In the genomic region with DNA sequence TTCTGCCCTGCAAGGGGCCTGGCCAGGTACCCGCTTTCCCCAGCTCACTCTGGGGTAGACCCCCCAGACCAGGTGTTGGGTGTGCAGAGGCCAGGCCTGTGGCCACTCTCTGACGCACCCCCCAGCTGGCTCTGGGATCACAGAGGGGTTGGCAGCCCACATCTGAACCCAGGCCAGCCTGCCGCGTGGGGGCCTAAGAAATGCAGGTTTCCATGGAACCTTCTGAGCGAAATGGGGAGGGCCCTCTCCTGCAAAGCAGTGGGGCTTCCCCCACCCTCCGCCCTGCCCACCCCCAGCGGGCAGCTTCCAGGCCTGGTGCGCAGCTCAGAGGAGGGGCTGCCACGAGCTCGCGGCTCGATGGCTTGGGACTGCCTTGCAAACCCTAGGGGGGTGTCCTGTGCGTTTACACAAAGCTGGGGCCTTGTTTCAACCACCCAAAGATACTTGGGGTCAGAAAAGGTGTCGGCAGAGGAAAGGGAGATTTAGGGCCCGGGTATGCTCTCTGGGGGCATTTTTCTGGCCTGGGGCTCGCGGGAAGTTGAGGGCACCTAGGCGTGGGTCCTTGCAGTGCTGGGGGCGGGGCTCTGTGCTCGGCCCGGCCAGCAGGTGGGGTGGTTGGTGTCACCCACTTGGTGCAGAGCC, we compare ENCODE assay signal across 8 cellular contexts. TPM values are rescaled to one million over a fixed set of nuclear protein-coding genes. Genes with fewer than 3 reads are reported as not detected.
DNase-seq lines count a peak whose midpoint lies in the region; ATAC-seq and TF ChIP-seq lines count a peak whose summit lies in the region.
"Not testable (repeated sequence)": the region's sequence is repeated elsewhere in the genome, so short reads cannot be mapped to it uniquely, and the experiment has no call there.

No MANE protein-coding gene starts in this region.

- H3K4me1 ChIP-seq in CD4-positive, CD25-positive, alpha-beta regulatory T cell (ENCODE audit: control insufficient read depth, insufficient read depth, low read length, poor library complexity, severe bottlenecking) = peaks cover 54% of the 10 kb centered on the region
- H3K4me1 ChIP-seq in SK-N-SH (ENCODE audit: control insufficient read depth in 1 of 2, insufficient read depth in 2 of 2, low read depth in 1 of 2, low read length in 1 of 2) (peaks cover 24 to 29% of the 10 kb centered on the region in 2 experiments; a peak in 2 of 4 replicates), hepatocyte (ENCODE audit: insufficient read depth) (peaks cover 37% of the 10 kb centered on the region), neural progenitor cell (peaks cover 23% of the 10 kb centered on the region)

- H3K4me1 Mint-ChIP-seq in CD4-positive, CD25-positive, alpha-beta regulatory T cell = peaks cover 0 to 28% (median 2%) of the 10 kb centered on the region in 4 donors
- H3K4me1 Mint-ChIP-seq in IgD-negative memory B cell = not testable (repeated sequence)
- H3K4me1 Mint-ChIP-seq in activated T-cell treated with anti-CD3 and anti-CD28 coated beads, Interleukin-2, amount 50 U/mL, for 72 hours (ENCODE audit: low read depth) = peaks cover 29% of the 10 kb centered on the region
- H3K4me1 Mint-ChIP-seq in chondrocyte (ENCODE audit: low read depth) (peaks cover 41% of the 10 kb centered on the region), neural progenitor cell (peaks cover 23% of the 10 kb centered on the region)
- H3K4me1 Mint-ChIP-seq in stimulated activated naive CD8-positive, alpha-beta T cell treated with anti-CD3 and anti-CD28 coated beads, Interleukin-15, amount 100 ng/mL, for 72 hours = peaks cover 50% of the 10 kb centered on the region

- peak overlapping the region in 1 of 3 donors; percentile 56 for H3K27ac Mint-ChIP-seq in CD4-positive, CD25-positive, alpha-beta regulatory T cell
- H3K27ac Mint-ChIP-seq in IgD-negative memory B cell (peak overlapping the region; percentile 81 to 94 (median 85)), chondrocyte (ENCODE audit: unreplicated experiment) (peak overlapping the region; percentile 36)
- H3K27ac Mint-ChIP-seq in activated T-cell treated with anti-CD3 and anti-CD28 coated beads, Interleukin-2, amount 50 U/mL, for 72 hours; neural progenitor cell; stimulated activated naive CD8-positive, alpha-beta T cell treated with anti-CD3 and anti-CD28 coated beads, Interleukin-15, amount 100 ng/mL, for 72 hours: not testable (repeated sequence)

- not testable (repeated sequence) for H3K36me3 ChIP-seq in CD4-positive, CD25-positive, alpha-beta regulatory T cell (ENCODE audit: control insufficient read depth, insufficient read depth, low read length); hepatocyte (replicated peaks; ENCODE audit: insufficient read depth, low read depth); neural progenitor cell
- H3K36me3 ChIP-seq in SK-N-SH (replicated peaks in 1 of 2; ENCODE audit: control insufficient read depth in 1 of 2, insufficient read depth in 2 of 2, low read length in 1 of 2) = peaks cover 0 to 15% of the 10 kb centered on the region in 2 experiments

- not testable (repeated sequence) for H3K79me2 ChIP-seq in SK-N-SH (ENCODE audit: insufficient read depth); hepatocyte; neural progenitor cell (ENCODE audit: low read depth)

- not testable (repeated sequence) for H3K9me3 Mint-ChIP-seq in CD4-positive, CD25-positive, alpha-beta regulatory T cell; IgD-negative memory B cell; activated T-cell treated with anti-CD3 and anti-CD28 coated beads, Interleukin-2, amount 50 U/mL, for 72 hours; chondrocyte (ENCODE audit: low read depth); neural progenitor cell; stimulated activated naive CD8-positive, alpha-beta T cell treated with anti-CD3 and anti-CD28 coated beads, Interleukin-15, amount 100 ng/mL, for 72 hours

- H2AFZ ChIP-seq in SK-N-SH (ENCODE audit: low read depth); hepatocyte; neural progenitor cell (replicated peaks): not testable (repeated sequence)

- H3K9me3 ChIP-seq in CD4-positive, CD25-positive, alpha-beta regulatory T cell (ENCODE audit: control insufficient read depth in 2 of 2, low read length in 2 of 2); SK-N-SH; hepatocyte (ENCODE audit: low read depth); neural progenitor cell (ENCODE audit: low read depth): not testable (repeated sequence)

- H3K4me3 ChIP-seq in CD4-positive, CD25-positive, alpha-beta regulatory T cell (ENCODE audit: low read depth, low read length); hepatocyte; neural progenitor cell: not testable (repeated sequence)
- peak overlapping the region; percentile 16 to 66; a peak in 3 of 4 replicates for H3K4me3 ChIP-seq in SK-N-SH (ENCODE audit: low read depth in 2 of 2, low read length in 1 of 2)

- not testable (repeated sequence) for TF ChIP-seq CTCF in SK-N-SH (IDR thresholded peaks at IDR 0.05); chondrocyte (IDR thresholded peaks at IDR 0.05); hepatocyte (IDR thresholded peaks at IDR 0.05; ENCODE audit: poor library complexity); neural progenitor cell (IDR thresholded peaks at IDR 0.05)

- not testable (repeated sequence) for H3K27me3 ChIP-seq in CD4-positive, CD25-positive, alpha-beta regulatory T cell (ENCODE audit: control insufficient read depth, insufficient read depth, low read length); SK-N-SH (ENCODE audit: insufficient read depth); hepatocyte
- H3K27me3 ChIP-seq in neural progenitor cell = peaks cover 20% of the 10 kb centered on the region

- CTCF ChIA-PET in SK-N-SH (lab: Yijun Ruan, JAX) = interaction anchor here (0.7 to 4.7 kb wide), 32 partner anchors 11 to 390 kb away, joined by 3 to 36 read pairs (median 4); partner anchors contain the start of genes LCN8, MAN1B1, RABL6 and TMEM141

- not testable (repeated sequence) for H3K36me3 Mint-ChIP-seq in CD4-positive, CD25-positive, alpha-beta regulatory T cell; IgD-negative memory B cell; activated T-cell treated with anti-CD3 and anti-CD28 coated beads, Interleukin-2, amount 50 U/mL, for 72 hours (ENCODE audit: insufficient read depth in 2 of 2); chondrocyte (ENCODE audit: low read depth); neural progenitor cell

- POLR2A ChIA-PET in SK-N-SH (lab: Yijun Ruan, JAX) = interaction anchor here (1.5 kb wide), 1 partner anchor 15 kb away, joined by 4 read pairs; no protein-coding TSS in a partner anchor

- WGBS in SK-N-SH (ENCODE audit: low lambda C conversion rate) = 62% methylated on average over 11 of the region's 21 CpGs
- WGBS in hepatocyte (ENCODE audit: low lambda C conversion rate, missing lambda C conversion rate) = 76% methylated on average over 15 of the region's 21 CpGs

- DNase-seq in CD4-positive, CD25-positive, alpha-beta regulatory T cell; SK-N-SH; activated T-cell treated with anti-CD3 and anti-CD28 coated beads, Interleukin-2, amount 50 U/mL, for 72 hours; chondrocyte (ENCODE audit: low spot score); hepatocyte (ENCODE audit: low spot score); neural progenitor cell (ENCODE audit: low spot score); stimulated activated naive CD8-positive, alpha-beta T cell treated with anti-CD3 and anti-CD28 coated beads, Interleukin-15, amount 100 ng/mL, for 72 hours: not testable (repeated sequence)

- H3K4me3 Mint-ChIP-seq in CD4-positive, CD25-positive, alpha-beta regulatory T cell = peak overlapping the region; percentile 76 to 94 (median 86)
- H3K4me3 Mint-ChIP-seq in IgD-negative memory B cell (peak overlapping the region; percentile 72 to 92 (median 86)), neural progenitor cell (peak overlapping the region; percentile 27)
- H3K4me3 Mint-ChIP-seq in activated T-cell treated with anti-CD3 and anti-CD28 coated beads, Interleukin-2, amount 50 U/mL, for 72 hours = peak overlapping the region; percentile 62 to 63
- H3K4me3 Mint-ChIP-seq in chondrocyte (ENCODE audit: unreplicated experiment) = not testable (repeated sequence)
- peak overlapping the region; percentile 64 to 68 for H3K4me3 Mint-ChIP-seq in stimulated activated naive CD8-positive, alpha-beta T cell treated with anti-CD3 and anti-CD28 coated beads, Interleukin-15, amount 100 ng/mL, for 72 hours

- H3K4me2 ChIP-seq in SK-N-SH = peak overlapping the region; percentile 78
- peak overlapping the region; percentile 97 for H3K4me2 ChIP-seq in hepatocyte
- not testable (repeated sequence) for H3K4me2 ChIP-seq in neural progenitor cell

- peak in 1 of 2 donors; percentile 5 for ATAC-seq in CD4-positive, CD25-positive, alpha-beta regulatory T cell (ENCODE audit: low read depth in 2 of 2)
- not testable (repeated sequence) for ATAC-seq in activated T-cell treated with anti-CD3 and anti-CD28 coated beads, Interleukin-2, amount 50 U/mL, for 72 hours (replicated peaks in 1 of 2); stimulated activated naive CD8-positive, alpha-beta T cell treated with anti-CD3 and anti-CD28 coated beads, Interleukin-15, amount 100 ng/mL, for 72 hours

- peaks cover 28% of the 10 kb centered on the region for H3K27me3 Mint-ChIP-seq in CD4-positive, CD25-positive, alpha-beta regulatory T cell
- H3K27me3 Mint-ChIP-seq in IgD-negative memory B cell (peaks cover 12% of the 10 kb centered on the region), neural progenitor cell (ENCODE audit: insufficient read depth, low read depth) (peaks cover 23% of the 10 kb centered on the region)
- H3K27me3 Mint-ChIP-seq in activated T-cell treated with anti-CD3 and anti-CD28 coated beads, Interleukin-2, amount 50 U/mL, for 72 hours (ENCODE audit: low read depth); chondrocyte (ENCODE audit: low read depth): not testable (repeated sequence)
- peaks cover 43% of the 10 kb centered on the region for H3K27me3 Mint-ChIP-seq in stimulated activated naive CD8-positive, alpha-beta T cell treated with anti-CD3 and anti-CD28 coated beads, Interleukin-15, amount 100 ng/mL, for 72 hours

- not testable (repeated sequence) for H3K27ac ChIP-seq in CD4-positive, CD25-positive, alpha-beta regulatory T cell (ENCODE audit: insufficient read depth, low read length, poor library complexity, severe bottlenecking); neural progenitor cell
- H3K27ac ChIP-seq in SK-N-SH (ENCODE audit: low read depth in 2 of 2, low read length in 1 of 2) (peak overlapping the region in 1 of 2 experiments; percentile 39; a peak in 1 of 4 replicates), hepatocyte (peak overlapping the region; percentile 60)

- 0 out of 2 replicates have a peak overlapping the region, but pooled peaks have one; percentile 21 for H3K9ac ChIP-seq in SK-N-SH
- H3K9ac ChIP-seq in neural progenitor cell = not testable (repeated sequence)

- H4K20me1 ChIP-seq in SK-N-SH (ENCODE audit: insufficient read depth) (peaks cover 10% of the 10 kb centered on the region; the same call in 1 of the 2 replicates), neural progenitor cell (ENCODE audit: low read depth) (peaks cover 40% of the 10 kb centered on the region)
- H4K20me1 ChIP-seq in hepatocyte (ENCODE audit: insufficient read depth, poor library complexity, severe bottlenecking) = not testable (repeated sequence)

- H3F3A ChIP-seq in SK-N-SH (replicated peaks; ENCODE audit: insufficient read depth) (peaks cover 19% of the 10 kb centered on the region), neural progenitor cell (ENCODE audit: low read depth) (peaks cover 36% of the 10 kb centered on the region)

- not testable (repeated sequence) for TF ChIP-seq RAD21 in SK-N-SH (IDR thresholded peaks at IDR 0.05; ENCODE audit: low read length)

- not testable (repeated sequence) for TF ChIP-seq EP300 in SK-N-SH (IDR thresholded peaks at IDR 0.05; ENCODE audit: borderline replicate concordance in 1 of 2, low read depth in 1 of 2, low read length in 1 of 2)

- H3K9me2 ChIP-seq in SK-N-SH; hepatocyte (replicated peaks; ENCODE audit: insufficient read depth): not testable (repeated sequence)

RNA-seq across cellular contexts. Expression of gene AJM1, which starts 1.0 kb away (rescaled TPM):
- total RNA-seq in CD4-positive, CD25-positive, alpha-beta regulatory T cell = 4.3 TPM
- polyA plus RNA-seq in CD4-positive, CD25-positive, alpha-beta regulatory T cell = under 1 TPM in 2 of 4 donors, not detected in 2; 0.10 to 0.11 TPM
- polyA plus RNA-seq in IgD-negative memory B cell = 0.10 TPM
- 2.4 and 2.6 TPM in 2 replicates for polyA plus RNA-seq in SK-N-SH (2012; rRNA removed)
- polyA plus RNA-seq in SK-N-SH (2012; cell fraction: cytosol; rRNA removed) = 0.68 and 1.0 TPM in 2 replicates
- 23.3 and 46.7 TPM in 2 replicates for polyA plus RNA-seq in SK-N-SH (2012; cell fraction: nucleus; rRNA removed)
- total RNA-seq in activated T-cell treated with anti-CD3 and anti-CD28 coated beads, Interleukin-2, amount 50 U/mL, for 72 hours = 1 to 10 TPM; 5.3 to 5.7 TPM
- total RNA-seq in chondrocyte = 6.3 to 7.5 TPM (median 7.4 TPM) in 3 replicates
- total RNA-seq in hepatocyte = 2.0 and 3.0 TPM in 2 replicates
- polyA plus RNA-seq in hepatocyte = 7.2 and 7.7 TPM in 2 replicates
- 0.77 TPM in 1 of 2 replicates, not detected in the other for total RNA-seq in neural progenitor cell (ENCODE audit: low replicate concordance)

RNA-seq across cellular contexts. Expression of gene PHPT1, which starts 5.9 kb away (rescaled TPM):
- total RNA-seq in CD4-positive, CD25-positive, alpha-beta regulatory T cell = 33.7 TPM
- polyA plus RNA-seq in CD4-positive, CD25-positive, alpha-beta regulatory T cell = 10 to 100 TPM; 65.4 to 95.8 (median 80.3) TPM
- polyA plus RNA-seq in IgD-negative memory B cell (91.6 TPM), SK-N-SH (2012; rRNA removed) (338 and 517 TPM in 2 replicates), hepatocyte (384 and 390 TPM in 2 replicates)
- polyA plus RNA-seq in SK-N-SH (2012; cell fraction: cytosol; rRNA removed) = 293 and 298 TPM in 2 replicates
- polyA plus RNA-seq in SK-N-SH (2012; cell fraction: nucleus; rRNA removed) = 329 and 407 TPM in 2 replicates
- total RNA-seq in activated T-cell treated with anti-CD3 and anti-CD28 coated beads, Interleukin-2, amount 50 U/mL, for 72 hours = 100 to 1,000 TPM in 1 of 2 donors, 10 to 100 TPM in 1; 95.7 to 111 TPM
- total RNA-seq in chondrocyte (165 to 193 TPM (median 192 TPM) in 3 replicates), hepatocyte (101 and 111 TPM in 2 replicates), neural progenitor cell (ENCODE audit: low replicate concordance) (58.8 and 110 TPM in 2 replicates)

RNA-seq across cellular contexts. Expression of gene MAMDC4, which starts 8.9 kb away (rescaled TPM):
- total RNA-seq in CD4-positive, CD25-positive, alpha-beta regulatory T cell = 2.7 TPM
- polyA plus RNA-seq in CD4-positive, CD25-positive, alpha-beta regulatory T cell = under 1 TPM in 1 of 4 donors, not detected in 3; 0.30 TPM
- polyA plus RNA-seq in IgD-negative memory B cell (0.11 TPM), SK-N-SH (2012; rRNA removed) (4.2 and 5.0 TPM in 2 replicates), hepatocyte (12.7 and 16.9 TPM in 2 replicates)
- 0.45 and 0.63 TPM in 2 replicates for polyA plus RNA-seq in SK-N-SH (2012; cell fraction: cytosol; rRNA removed)
- 46.4 and 69.8 TPM in 2 replicates for polyA plus RNA-seq in SK-N-SH (2012; cell fraction: nucleus; rRNA removed)
- total RNA-seq in activated T-cell treated with anti-CD3 and anti-CD28 coated beads, Interleukin-2, amount 50 U/mL, for 72 hours = 10 to 100 TPM; 11.7 to 14.8 TPM
- total RNA-seq in chondrocyte (7.7 to 9.2 TPM (median 7.7 TPM) in 3 replicates), hepatocyte (7.9 and 8.5 TPM in 2 replicates), neural progenitor cell (ENCODE audit: low replicate concordance) (2.6 and 8.3 TPM in 2 replicates)

RNA-seq across cellular contexts. Expression of gene EDF1, which starts 22.8 kb away (rescaled TPM):
- total RNA-seq in CD4-positive, CD25-positive, alpha-beta regulatory T cell = 219 TPM
- polyA plus RNA-seq in CD4-positive, CD25-positive, alpha-beta regulatory T cell = 100 to 1,000 TPM; 297 to 398 (median 339) TPM
- 378 TPM for polyA plus RNA-seq in IgD-negative memory B cell
- polyA plus RNA-seq in SK-N-SH (2012; rRNA removed) = 756 and 1,070 TPM in 2 replicates
- 867 and 896 TPM in 2 replicates for polyA plus RNA-seq in SK-N-SH (2012; cell fraction: cytosol; rRNA removed)
- polyA plus RNA-seq in SK-N-SH (2012; cell fraction: nucleus; rRNA removed) = 430 and 459 TPM in 2 replicates
- 100 to 1,000 TPM; 254 to 267 TPM for total RNA-seq in activated T-cell treated with anti-CD3 and anti-CD28 coated beads, Interleukin-2, amount 50 U/mL, for 72 hours
- total RNA-seq in chondrocyte = 296 to 328 TPM (median 320 TPM) in 3 replicates
- total RNA-seq in hepatocyte = 318 and 372 TPM in 2 replicates
- polyA plus RNA-seq in hepatocyte = 508 and 568 TPM in 2 replicates
- 269 and 293 TPM in 2 replicates for total RNA-seq in neural progenitor cell (ENCODE audit: low replicate concordance)

RNA-seq across cellular contexts. Expression of gene RABL6, which starts 35.5 kb away (rescaled TPM):
- total RNA-seq in CD4-positive, CD25-positive, alpha-beta regulatory T cell = 63.6 TPM
- polyA plus RNA-seq in CD4-positive, CD25-positive, alpha-beta regulatory T cell = 10 to 100 TPM in 2 of 4 donors, 1 to 10 TPM in 2; 9.4 to 13.9 (median 10.6) TPM
- polyA plus RNA-seq in IgD-negative memory B cell (19.7 TPM), SK-N-SH (2012; rRNA removed) (40.0 and 43.6 TPM in 2 replicates), hepatocyte (103 and 110 TPM in 2 replicates)
- polyA plus RNA-seq in SK-N-SH (2012; cell fraction: cytosol; rRNA removed) = 22.2 and 30.4 TPM in 2 replicates
- polyA plus RNA-seq in SK-N-SH (2012; cell fraction: nucleus; rRNA removed) = 73.9 and 90.1 TPM in 2 replicates
- total RNA-seq in activated T-cell treated with anti-CD3 and anti-CD28 coated beads, Interleukin-2, amount 50 U/mL, for 72 hours = 10 to 100 TPM; 65.7 to 66.8 TPM
- total RNA-seq in chondrocyte (61.5 to 71.8 TPM (median 62.2 TPM) in 3 replicates), hepatocyte (67.2 and 72.3 TPM in 2 replicates), neural progenitor cell (ENCODE audit: low replicate concordance) (71.2 and 148 TPM in 2 replicates)
